ENCODE assay signal across 1 cellular context in the genomic region with DNA sequence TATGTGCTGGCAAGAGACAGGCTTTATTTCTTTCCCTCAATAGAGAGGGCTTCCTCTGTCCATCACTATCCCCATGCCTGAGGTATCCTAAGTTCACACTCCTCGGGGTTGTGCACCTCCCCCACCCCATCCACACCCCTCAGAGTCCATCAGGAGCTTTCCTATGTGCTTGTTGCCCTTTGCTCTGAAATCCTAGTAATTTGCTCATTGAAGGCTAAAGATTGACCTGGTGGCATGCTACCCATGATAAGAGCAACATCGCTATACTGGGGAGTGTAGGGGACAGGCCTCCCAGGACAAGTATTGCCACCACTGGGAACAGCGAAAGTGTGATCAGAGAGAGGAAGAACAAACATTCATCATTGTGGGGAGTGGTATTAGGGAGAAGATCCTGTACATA.
TF ChIP-seq lines count a peak whose summit lies in the region.

No MANE protein-coding gene starts in this region.

TF ChIP-seq in GM23338, 12 proteins besides CTCF, POLR2A, EP300 and RAD21 (continued from another document):
- TF ChIP-seq, protein P1, sequence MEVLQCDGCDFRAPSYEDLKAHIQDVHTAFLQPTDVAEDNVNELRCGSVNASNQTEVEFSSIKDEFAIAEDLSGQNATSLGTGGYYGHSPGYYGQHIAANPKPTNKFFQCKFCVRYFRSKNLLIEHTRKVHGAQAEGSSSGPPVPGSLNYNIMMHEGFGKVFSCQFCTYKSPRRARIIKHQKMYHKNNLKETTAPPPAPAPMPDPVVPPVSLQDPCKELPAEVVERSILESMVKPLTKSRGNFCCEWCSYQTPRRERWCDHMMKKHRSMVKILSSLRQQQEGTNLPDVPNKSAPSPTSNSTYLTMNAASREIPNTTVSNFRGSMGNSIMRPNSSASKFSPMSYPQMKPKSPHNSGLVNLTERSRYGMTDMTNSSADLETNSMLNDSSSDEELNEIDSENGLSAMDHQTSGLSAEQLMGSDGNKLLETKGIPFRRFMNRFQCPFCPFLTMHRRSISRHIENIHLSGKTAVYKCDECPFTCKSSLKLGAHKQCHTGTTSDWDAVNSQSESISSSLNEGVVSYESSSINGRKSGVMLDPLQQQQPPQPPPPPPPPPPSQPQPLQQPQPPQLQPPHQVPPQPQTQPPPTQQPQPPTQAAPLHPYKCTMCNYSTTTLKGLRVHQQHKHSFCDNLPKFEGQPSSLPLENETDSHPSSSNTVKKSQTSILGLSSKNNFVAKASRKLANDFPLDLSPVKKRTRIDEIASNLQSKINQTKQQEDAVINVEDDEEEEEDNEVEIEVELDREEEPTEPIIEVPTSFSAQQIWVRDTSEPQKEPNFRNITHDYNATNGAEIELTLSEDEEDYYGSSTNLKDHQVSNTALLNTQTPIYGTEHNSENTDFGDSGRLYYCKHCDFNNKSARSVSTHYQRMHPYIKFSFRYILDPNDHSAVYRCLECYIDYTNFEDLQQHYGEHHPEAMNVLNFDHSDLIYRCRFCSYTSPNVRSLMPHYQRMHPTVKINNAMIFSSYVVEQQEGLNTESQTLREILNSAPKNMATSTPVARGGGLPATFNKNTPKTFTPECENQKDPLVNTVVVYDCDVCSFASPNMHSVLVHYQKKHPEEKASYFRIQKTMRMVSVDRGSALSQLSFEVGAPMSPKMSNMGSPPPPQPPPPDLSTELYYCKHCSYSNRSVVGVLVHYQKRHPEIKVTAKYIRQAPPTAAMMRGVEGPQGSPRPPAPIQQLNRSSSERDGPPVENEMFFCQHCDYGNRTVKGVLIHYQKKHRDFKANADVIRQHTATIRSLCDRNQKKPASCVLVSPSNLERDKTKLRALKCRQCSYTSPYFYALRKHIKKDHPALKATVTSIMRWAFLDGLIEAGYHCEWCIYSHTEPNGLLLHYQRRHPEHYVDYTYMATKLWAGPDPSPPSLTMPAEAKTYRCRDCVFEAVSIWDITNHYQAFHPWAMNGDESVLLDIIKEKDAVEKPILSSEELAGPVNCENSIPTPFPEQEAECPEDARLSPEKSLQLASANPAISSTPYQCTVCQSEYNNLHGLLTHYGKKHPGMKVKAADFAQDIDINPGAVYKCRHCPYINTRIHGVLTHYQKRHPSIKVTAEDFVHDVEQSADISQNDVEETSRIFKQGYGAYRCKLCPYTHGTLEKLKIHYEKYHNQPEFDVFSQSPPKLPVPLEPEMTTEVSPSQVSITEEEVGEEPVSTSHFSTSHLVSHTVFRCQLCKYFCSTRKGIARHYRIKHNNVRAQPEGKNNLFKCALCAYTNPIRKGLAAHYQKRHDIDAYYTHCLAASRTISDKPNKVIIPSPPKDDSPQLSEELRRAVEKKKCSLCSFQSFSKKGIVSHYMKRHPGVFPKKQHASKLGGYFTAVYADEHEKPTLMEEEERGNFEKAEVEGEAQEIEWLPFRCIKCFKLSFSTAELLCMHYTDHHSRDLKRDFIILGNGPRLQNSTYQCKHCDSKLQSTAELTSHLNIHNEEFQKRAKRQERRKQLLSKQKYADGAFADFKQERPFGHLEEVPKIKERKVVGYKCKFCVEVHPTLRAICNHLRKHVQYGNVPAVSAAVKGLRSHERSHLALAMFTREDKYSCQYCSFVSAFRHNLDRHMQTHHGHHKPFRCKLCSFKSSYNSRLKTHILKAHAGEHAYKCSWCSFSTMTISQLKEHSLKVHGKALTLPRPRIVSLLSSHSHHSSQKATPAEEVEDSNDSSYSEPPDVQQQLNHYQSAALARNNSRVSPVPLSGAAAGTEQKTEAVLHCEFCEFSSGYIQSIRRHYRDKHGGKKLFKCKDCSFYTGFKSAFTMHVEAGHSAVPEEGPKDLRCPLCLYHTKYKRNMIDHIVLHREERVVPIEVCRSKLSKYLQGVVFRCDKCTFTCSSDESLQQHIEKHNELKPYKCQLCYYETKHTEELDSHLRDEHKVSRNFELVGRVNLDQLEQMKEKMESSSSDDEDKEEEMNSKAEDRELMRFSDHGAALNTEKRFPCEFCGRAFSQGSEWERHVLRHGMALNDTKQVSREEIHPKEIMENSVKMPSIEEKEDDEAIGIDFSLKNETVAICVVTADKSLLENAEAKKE (CRISPR knock-in tag; IDR thresholded peaks at IDR 0.05): no peak
- TF ChIP-seq, protein P2, sequence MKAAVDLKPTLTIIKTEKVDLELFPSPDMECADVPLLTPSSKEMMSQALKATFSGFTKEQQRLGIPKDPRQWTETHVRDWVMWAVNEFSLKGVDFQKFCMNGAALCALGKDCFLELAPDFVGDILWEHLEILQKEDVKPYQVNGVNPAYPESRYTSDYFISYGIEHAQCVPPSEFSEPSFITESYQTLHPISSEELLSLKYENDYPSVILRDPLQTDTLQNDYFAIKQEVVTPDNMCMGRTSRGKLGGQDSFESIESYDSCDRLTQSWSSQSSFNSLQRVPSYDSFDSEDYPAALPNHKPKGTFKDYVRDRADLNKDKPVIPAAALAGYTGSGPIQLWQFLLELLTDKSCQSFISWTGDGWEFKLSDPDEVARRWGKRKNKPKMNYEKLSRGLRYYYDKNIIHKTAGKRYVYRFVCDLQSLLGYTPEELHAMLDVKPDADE (IDR thresholded peaks at IDR 0.05): no peak
TF ChIP-seq in GM23338: peak in this region for 0.
